ENCODE assay signal across 1 cellular context in the genomic region with DNA sequence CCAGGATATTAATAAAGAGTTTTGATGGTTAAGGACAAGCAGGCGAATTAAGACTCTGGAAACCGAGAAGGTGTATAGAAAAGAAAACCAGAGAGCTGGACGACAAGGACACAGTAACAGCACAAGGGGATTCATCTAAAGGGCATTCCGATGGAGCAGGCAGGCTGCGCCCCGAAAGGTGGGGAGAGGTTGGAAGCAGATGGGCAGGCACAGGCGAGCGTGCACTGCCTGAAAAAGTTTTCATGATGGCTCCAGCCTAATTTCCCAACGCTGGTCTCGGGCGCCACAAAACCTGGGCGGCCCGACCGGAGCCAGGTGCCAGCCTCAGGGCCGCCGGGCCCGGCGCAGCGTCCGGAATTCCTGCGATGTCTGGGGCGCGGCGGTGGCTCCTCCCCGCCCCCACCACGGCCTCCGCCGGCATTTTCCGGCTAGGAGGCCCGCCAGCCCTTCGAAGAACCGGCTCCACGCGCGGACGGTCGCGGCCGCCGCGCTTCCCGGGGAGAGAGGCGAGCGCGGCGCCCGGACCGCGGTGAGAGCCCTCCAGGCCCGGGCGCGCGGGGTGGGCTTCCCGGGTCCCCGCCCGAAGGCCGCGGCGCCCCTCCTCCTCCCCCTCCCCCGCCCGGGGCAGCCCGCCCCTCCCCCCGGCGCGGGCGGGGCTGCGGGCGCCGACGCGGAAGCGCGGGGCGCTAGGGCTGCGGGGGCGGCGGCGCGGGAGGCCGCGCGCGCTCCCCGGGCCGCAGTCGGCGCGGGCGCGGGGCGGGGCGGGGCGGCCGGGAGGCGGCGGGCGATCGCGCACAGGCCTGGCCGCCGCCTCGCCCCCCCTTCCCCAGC.
TF ChIP-seq lines count a peak whose summit lies in the region.

No MANE protein-coding gene starts in this region.

TF ChIP-seq in K562, 482 proteins besides CTCF, POLR2A, EP300 and RAD21 (continued from another document and continues in another):
- TF ChIP-seq, protein P1, sequence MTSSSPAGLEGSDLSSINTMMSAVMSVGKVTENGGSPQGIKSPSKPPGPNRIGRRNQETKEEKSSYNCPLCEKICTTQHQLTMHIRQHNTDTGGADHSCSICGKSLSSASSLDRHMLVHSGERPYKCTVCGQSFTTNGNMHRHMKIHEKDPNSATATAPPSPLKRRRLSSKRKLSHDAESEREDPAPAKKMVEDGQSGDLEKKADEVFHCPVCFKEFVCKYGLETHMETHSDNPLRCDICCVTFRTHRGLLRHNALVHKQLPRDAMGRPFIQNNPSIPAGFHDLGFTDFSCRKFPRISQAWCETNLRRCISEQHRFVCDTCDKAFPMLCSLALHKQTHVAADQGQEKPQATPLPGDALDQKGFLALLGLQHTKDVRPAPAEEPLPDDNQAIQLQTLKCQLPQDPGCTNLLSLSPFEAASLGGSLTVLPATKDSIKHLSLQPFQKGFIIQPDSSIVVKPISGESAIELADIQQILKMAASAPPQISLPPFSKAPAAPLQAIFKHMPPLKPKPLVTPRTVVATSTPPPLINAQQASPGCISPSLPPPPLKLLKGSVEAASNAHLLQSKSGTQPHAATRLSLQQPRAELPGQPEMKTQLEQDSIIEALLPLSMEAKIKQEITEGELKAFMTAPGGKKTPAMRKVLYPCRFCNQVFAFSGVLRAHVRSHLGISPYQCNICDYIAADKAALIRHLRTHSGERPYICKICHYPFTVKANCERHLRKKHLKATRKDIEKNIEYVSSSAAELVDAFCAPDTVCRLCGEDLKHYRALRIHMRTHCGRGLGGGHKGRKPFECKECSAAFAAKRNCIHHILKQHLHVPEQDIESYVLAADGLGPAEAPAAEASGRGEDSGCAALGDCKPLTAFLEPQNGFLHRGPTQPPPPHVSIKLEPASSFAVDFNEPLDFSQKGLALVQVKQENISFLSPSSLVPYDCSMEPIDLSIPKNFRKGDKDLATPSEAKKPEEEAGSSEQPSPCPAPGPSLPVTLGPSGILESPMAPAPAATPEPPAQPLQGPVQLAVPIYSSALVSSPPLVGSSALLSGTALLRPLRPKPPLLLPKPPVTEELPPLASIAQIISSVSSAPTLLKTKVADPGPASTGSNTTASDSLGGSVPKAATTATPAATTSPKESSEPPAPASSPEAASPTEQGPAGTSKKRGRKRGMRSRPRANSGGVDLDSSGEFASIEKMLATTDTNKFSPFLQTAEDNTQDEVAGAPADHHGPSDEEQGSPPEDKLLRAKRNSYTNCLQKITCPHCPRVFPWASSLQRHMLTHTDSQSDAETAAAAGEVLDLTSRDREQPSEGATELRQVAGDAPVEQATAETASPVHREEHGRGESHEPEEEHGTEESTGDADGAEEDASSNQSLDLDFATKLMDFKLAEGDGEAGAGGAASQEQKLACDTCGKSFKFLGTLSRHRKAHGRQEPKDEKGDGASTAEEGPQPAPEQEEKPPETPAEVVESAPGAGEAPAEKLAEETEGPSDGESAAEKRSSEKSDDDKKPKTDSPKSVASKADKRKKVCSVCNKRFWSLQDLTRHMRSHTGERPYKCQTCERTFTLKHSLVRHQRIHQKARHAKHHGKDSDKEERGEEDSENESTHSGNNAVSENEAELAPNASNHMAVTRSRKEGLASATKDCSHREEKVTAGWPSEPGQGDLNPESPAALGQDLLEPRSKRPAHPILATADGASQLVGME (CRISPR knock-in tag; IDR thresholded peaks at IDR 0.05): peak; percentile 79; the same call in 1 of the 2 replicates
- no peak for TF ChIP-seq DDX20 (tag; IDR thresholded peaks at IDR 0.05; ENCODE audit: low read depth)
- TF ChIP-seq ELF4 (CRISPR knock-in tag; IDR thresholded peaks at IDR 0.05): no peak
- TF ChIP-seq, protein P2, sequence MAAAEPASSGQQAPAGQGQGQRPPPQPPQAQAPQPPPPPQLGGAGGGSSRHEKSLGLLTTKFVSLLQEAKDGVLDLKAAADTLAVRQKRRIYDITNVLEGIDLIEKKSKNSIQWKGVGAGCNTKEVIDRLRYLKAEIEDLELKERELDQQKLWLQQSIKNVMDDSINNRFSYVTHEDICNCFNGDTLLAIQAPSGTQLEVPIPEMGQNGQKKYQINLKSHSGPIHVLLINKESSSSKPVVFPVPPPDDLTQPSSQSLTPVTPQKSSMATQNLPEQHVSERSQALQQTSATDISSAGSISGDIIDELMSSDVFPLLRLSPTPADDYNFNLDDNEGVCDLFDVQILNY (CRISPR knock-in tag; IDR thresholded peaks at IDR 0.05): 0 out of 2 replicates have a peak, but pooled peaks have one; percentile 16
- TF ChIP-seq, protein P3, sequence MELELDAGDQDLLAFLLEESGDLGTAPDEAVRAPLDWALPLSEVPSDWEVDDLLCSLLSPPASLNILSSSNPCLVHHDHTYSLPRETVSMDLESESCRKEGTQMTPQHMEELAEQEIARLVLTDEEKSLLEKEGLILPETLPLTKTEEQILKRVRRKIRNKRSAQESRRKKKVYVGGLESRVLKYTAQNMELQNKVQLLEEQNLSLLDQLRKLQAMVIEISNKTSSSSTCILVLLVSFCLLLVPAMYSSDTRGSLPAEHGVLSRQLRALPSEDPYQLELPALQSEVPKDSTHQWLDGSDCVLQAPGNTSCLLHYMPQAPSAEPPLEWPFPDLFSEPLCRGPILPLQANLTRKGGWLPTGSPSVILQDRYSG (tag; conservative IDR thresholded peaks at IDR 0.05; ENCODE audit: low read depth): no peak
- TF ChIP-seq STAT5A (IDR thresholded peaks at IDR 0.05; ENCODE audit: borderline replicate concordance, low read length): no peak
- TF ChIP-seq BRD4 (IDR thresholded peaks at IDR 0.05): peak; percentile 95
- no peak for TF ChIP-seq PCBP2 (IDR thresholded peaks at IDR 0.05; ENCODE audit: low read depth, low read length, poor library complexity, severe bottlenecking)
- TF ChIP-seq POLR2G (IDR thresholded peaks at IDR 0.05; ENCODE audit: low read depth, low read length): peak; percentile 93
- TF ChIP-seq, protein P4, sequence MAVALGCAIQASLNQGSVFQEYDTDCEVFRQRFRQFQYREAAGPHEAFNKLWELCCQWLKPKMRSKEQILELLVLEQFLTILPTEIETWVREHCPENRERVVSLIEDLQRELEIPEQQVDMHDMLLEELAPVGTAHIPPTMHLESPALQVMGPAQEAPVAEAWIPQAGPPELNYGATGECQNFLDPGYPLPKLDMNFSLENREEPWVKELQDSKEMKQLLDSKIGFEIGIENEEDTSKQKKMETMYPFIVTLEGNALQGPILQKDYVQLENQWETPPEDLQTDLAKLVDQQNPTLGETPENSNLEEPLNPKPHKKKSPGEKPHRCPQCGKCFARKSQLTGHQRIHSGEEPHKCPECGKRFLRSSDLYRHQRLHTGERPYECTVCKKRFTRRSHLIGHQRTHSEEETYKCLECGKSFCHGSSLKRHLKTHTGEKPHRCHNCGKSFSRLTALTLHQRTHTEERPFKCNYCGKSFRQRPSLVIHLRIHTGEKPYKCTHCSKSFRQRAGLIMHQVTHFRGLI (CRISPR knock-in tag; IDR thresholded peaks at IDR 0.05): no peak
- TF ChIP-seq HOXB6 (CRISPR knock-in tag; IDR thresholded peaks at IDR 0.05; ENCODE audit: borderline replicate concordance): no peak
- no peak for TF ChIP-seq MECOM (CRISPR knock-in tag; IDR thresholded peaks at IDR 0.05)
- no peak for TF ChIP-seq DACH1 (IDR thresholded peaks at IDR 0.05; ENCODE audit: partially characterized antibody)
- TF ChIP-seq, protein P5, sequence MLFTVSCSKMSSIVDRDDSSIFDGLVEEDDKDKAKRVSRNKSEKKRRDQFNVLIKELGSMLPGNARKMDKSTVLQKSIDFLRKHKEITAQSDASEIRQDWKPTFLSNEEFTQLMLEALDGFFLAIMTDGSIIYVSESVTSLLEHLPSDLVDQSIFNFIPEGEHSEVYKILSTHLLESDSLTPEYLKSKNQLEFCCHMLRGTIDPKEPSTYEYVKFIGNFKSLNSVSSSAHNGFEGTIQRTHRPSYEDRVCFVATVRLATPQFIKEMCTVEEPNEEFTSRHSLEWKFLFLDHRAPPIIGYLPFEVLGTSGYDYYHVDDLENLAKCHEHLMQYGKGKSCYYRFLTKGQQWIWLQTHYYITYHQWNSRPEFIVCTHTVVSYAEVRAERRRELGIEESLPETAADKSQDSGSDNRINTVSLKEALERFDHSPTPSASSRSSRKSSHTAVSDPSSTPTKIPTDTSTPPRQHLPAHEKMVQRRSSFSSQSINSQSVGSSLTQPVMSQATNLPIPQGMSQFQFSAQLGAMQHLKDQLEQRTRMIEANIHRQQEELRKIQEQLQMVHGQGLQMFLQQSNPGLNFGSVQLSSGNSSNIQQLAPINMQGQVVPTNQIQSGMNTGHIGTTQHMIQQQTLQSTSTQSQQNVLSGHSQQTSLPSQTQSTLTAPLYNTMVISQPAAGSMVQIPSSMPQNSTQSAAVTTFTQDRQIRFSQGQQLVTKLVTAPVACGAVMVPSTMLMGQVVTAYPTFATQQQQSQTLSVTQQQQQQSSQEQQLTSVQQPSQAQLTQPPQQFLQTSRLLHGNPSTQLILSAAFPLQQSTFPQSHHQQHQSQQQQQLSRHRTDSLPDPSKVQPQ (CRISPR knock-in tag; IDR thresholded peaks at IDR 0.05; ENCODE audit: borderline replicate concordance): no peak
- no peak for TF ChIP-seq ZNF217 (CRISPR knock-in tag; IDR thresholded peaks at IDR 0.05)
- TF ChIP-seq, protein P6, sequence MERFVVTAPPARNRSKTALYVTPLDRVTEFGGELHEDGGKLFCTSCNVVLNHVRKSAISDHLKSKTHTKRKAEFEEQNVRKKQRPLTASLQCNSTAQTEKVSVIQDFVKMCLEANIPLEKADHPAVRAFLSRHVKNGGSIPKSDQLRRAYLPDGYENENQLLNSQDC (CRISPR knock-in tag; IDR thresholded peaks at IDR 0.05): no peak
- no peak for TF ChIP-seq RFX1 (IDR thresholded peaks at IDR 0.05)
- no peak for TF ChIP-seq SP2 (IDR thresholded peaks at IDR 0.05; ENCODE audit: extremely low read depth, low read depth, low read length, poor library complexity, severe bottlenecking)
- TF ChIP-seq, protein P7, sequence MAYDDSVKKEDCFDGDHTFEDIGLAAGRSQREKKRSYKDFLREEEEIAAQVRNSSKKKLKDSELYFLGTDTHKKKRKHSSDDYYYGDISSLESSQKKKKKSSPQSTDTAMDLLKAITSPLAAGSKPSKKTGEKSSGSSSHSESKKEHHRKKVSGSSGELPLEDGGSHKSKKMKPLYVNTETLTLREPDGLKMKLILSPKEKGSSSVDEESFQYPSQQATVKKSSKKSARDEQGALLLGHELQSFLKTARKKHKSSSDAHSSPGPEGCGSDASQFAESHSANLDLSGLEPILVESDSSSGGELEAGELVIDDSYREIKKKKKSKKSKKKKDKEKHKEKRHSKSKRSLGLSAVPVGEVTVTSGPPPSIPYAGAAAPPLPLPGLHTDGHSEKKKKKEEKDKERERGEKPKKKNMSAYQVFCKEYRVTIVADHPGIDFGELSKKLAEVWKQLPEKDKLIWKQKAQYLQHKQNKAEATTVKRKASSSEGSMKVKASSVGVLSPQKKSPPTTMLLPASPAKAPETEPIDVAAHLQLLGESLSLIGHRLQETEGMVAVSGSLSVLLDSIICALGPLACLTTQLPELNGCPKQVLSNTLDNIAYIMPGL (CRISPR knock-in tag; IDR thresholded peaks at IDR 0.05): no peak
- TF ChIP-seq, protein P8, sequence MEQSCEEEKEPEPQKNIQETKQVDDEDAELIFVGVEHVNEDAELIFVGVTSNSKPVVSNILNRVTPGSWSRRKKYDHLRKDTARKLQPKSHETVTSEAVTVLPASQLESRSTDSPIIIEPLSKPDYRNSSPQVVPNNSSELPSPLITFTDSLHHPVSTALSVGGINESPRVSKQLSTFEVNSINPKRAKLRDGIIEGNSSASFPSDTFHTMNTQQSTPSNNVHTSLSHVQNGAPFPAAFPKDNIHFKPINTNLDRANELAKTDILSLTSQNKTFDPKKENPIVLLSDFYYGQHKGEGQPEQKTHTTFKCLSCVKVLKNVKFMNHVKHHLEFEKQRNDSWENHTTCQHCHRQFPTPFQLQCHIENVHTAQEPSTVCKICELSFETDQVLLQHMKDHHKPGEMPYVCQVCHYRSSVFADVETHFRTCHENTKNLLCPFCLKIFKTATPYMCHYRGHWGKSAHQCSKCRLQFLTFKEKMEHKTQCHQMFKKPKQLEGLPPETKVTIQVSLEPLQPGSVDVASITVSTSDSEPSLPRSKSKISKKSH (CRISPR knock-in tag; IDR thresholded peaks at IDR 0.05): no peak
- TF ChIP-seq FOXK2 (conservative IDR thresholded peaks at IDR 0.05 in 1 of 2, IDR thresholded peaks at IDR 0.05 in 1 of 2; ENCODE audit: low read depth in 2 of 2): peak in 1 of 2 experiments; percentile 14; a peak in 1 of 4 replicates
- peak; percentile 80 for TF ChIP-seq PHF8 (IDR thresholded peaks at IDR 0.05; ENCODE audit: borderline replicate concordance, low read length)
- peak; percentile 78 for TF ChIP-seq MTA3 (IDR thresholded peaks at IDR 0.05; ENCODE audit: borderline replicate concordance)
- TF ChIP-seq, protein P9, sequence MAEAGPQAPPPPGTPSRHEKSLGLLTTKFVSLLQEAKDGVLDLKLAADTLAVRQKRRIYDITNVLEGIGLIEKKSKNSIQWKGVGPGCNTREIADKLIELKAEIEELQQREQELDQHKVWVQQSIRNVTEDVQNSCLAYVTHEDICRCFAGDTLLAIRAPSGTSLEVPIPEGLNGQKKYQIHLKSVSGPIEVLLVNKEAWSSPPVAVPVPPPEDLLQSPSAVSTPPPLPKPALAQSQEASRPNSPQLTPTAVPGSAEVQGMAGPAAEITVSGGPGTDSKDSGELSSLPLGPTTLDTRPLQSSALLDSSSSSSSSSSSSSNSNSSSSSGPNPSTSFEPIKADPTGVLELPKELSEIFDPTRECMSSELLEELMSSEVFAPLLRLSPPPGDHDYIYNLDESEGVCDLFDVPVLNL (CRISPR knock-in tag; IDR thresholded peaks at IDR 0.05; ENCODE audit: low read depth): no peak
- TF ChIP-seq PHB2 (IDR thresholded peaks at IDR 0.05; ENCODE audit: low read depth): no peak
